In the genomic region with DNA sequence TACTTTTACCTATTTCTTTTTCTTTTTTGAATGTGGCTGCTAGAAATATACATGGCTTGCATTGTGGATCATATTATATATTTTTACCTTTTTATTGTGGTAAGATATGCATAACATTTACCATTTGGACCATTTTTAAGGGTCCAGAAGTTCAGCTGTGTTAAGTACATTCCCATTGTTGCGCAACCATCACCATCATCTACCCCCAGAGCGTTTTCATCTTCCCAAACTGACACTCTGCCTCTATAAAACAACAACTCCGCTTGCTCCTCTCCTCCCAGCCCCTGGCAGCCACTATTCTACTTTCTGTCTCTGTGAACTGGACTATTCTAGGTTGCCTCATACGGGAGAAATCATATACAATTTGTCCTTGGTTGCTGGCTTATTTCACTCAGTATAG, we compare ENCODE assay signal across 3 cellular contexts.
TF ChIP-seq lines count a peak whose summit lies in the region.

No MANE protein-coding gene starts in this region.

TF ChIP-seq in HCT116, 20 proteins besides CTCF, POLR2A, EP300 and RAD21:
- TF ChIP-seq, protein P1, sequence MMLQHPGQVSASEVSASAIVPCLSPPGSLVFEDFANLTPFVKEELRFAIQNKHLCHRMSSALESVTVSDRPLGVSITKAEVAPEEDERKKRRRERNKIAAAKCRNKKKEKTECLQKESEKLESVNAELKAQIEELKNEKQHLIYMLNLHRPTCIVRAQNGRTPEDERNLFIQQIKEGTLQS (IDR thresholded peaks at IDR 0.05), result no peak
- TF ChIP-seq, protein P2, sequence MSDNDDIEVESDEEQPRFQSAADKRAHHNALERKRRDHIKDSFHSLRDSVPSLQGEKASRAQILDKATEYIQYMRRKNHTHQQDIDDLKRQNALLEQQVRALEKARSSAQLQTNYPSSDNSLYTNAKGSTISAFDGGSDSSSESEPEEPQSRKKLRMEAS (IDR thresholded peaks at IDR 0.05), result no peak
- TF ChIP-seq EZH2phosphoT487 (IDR thresholded peaks at IDR 0.05; ENCODE audit: borderline replicate concordance) (no peak), SRF (IDR thresholded peaks at IDR 0.05; ENCODE audit: low read depth) (no peak), ZNF274 (IDR thresholded peaks at IDR 0.05; ENCODE audit: low read depth, low read length) (no peak), EZH2 (IDR thresholded peaks at IDR 0.05) (no peak), SIN3A (IDR thresholded peaks at IDR 0.05; ENCODE audit: low read depth) (no peak), CEBPB (IDR thresholded peaks at IDR 0.05; ENCODE audit: low read depth) (peak; percentile 49; the same call in 1 of the 2 replicates)
- TF ChIP-seq, protein P3, sequence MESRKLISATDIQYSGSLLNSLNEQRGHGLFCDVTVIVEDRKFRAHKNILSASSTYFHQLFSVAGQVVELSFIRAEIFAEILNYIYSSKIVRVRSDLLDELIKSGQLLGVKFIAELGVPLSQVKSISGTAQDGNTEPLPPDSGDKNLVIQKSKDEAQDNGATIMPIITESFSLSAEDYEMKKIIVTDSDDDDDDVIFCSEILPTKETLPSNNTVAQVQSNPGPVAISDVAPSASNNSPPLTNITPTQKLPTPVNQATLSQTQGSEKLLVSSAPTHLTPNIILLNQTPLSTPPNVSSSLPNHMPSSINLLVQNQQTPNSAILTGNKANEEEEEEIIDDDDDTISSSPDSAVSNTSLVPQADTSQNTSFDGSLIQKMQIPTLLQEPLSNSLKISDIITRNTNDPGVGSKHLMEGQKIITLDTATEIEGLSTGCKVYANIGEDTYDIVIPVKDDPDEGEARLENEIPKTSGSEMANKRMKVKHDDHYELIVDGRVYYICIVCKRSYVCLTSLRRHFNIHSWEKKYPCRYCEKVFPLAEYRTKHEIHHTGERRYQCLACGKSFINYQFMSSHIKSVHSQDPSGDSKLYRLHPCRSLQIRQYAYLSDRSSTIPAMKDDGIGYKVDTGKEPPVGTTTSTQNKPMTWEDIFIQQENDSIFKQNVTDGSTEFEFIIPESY (IDR thresholded peaks at IDR 0.05; ENCODE audit: extremely low read depth, insufficient replicate concordance, low read length), result no peak

TF ChIP-seq in Ishikawa, 13 proteins besides CTCF, POLR2A, EP300 and RAD21:
- no peak for TF ChIP-seq TEAD4 (IDR thresholded peaks at IDR 0.05)
- no peak for TF ChIP-seq TCF12 (IDR thresholded peaks at IDR 0.05; ENCODE audit: low read depth)
- peak; percentile 85 for TF ChIP-seq CEBPB (IDR thresholded peaks at IDR 0.05)

TF ChIP-seq in H1, 55 proteins besides CTCF, POLR2A, EP300 and RAD21:
- no peak for TF ChIP-seq CHD2 (IDR thresholded peaks at IDR 0.05; ENCODE audit: low read length)
- TF ChIP-seq CEBPB (IDR thresholded peaks at IDR 0.05; ENCODE audit: low read depth, low read length), result peak; percentile 92
- TF ChIP-seq SRF (IDR thresholded peaks at IDR 0.05; ENCODE audit: low read depth, low read length), result no peak
- TF ChIP-seq EZH2 (IDR thresholded peaks at IDR 0.05; ENCODE audit: low read depth, low read length, severe bottlenecking), result no peak
- no peak for TF ChIP-seq BACH1 (IDR thresholded peaks at IDR 0.05; ENCODE audit: low read length)
- no peak for TF ChIP-seq POU5F1 (IDR thresholded peaks at IDR 0.05; ENCODE audit: low read depth, low read length)
